Comparison of ENCODE assay signal across 10 cellular contexts in the genomic region with DNA sequence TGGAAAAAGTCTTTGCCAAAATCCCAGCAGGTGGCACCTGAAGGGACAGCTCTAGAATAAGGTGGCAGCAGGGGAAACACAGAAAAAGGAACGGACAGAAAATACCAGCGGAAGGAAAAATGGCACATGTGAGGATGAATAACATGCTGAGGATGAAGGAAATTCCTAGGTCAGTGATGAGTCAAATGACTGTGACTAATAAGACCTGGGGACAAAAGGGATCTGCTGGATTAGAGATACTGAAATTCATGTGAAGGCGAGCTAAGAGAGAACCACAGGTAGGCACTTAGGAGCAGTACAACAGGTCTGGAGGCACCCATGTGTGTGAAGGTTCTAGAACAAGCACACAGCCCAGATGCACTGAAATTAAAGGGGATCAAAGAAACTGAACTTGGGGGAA.
DNase-seq lines count a peak whose midpoint lies in the region; ATAC-seq and TF ChIP-seq lines count a peak whose summit lies in the region.
"Had no signal": no experiment of that assay in that cellular context is flagged by ENCODE, and none has a peak within 500 bp of the region (broad histone marks: within the 10 kb centered on the region; RNA-seq: fewer than 3 reads in every experiment).

No MANE protein-coding gene starts in this region.

- no peaks in the 10 kb centered on the region for H3K27me3 Mint-ChIP-seq in activated T-cell treated with anti-CD3 and anti-CD28 coated beads, Interleukin-2, amount 50 U/mL, for 72 hours (ENCODE audit: low read depth)
- H3K27me3 Mint-ChIP-seq in activated naive CD8-positive, alpha-beta T cell treated with anti-CD3 and anti-CD28 coated beads, Interleukin-2, amount 50 U/mL, for 24 hours = no peaks in the 10 kb centered on the region
- H3K27me3 Mint-ChIP-seq in neural progenitor cell (ENCODE audit: insufficient read depth, low read depth) = no peaks in the 10 kb centered on the region

- H3K4me2 ChIP-seq in neural progenitor cell = no peak overlapping the region
- H3K4me2 ChIP-seq: BLaER1 had no signal

- intact Hi-C loops in upper lobe of right lung (cut with DNase I) = no loop called here

- peaks cover 99% of the 10 kb centered on the region for H3K4me1 Mint-ChIP-seq in activated T-cell treated with anti-CD3 and anti-CD28 coated beads, Interleukin-2, amount 50 U/mL, for 72 hours (ENCODE audit: low read depth)
- peaks cover 96% of the 10 kb centered on the region for H3K4me1 Mint-ChIP-seq in activated naive CD8-positive, alpha-beta T cell treated with anti-CD3 and anti-CD28 coated beads, Interleukin-2, amount 50 U/mL, for 24 hours
- peaks cover 46% of the 10 kb centered on the region for H3K4me1 Mint-ChIP-seq in neural progenitor cell

- peak overlapping the region; percentile 26 for H3K27ac ChIP-seq in upper lobe of right lung
- H3K27ac ChIP-seq in neural progenitor cell = no peak overlapping the region
- H3K27ac ChIP-seq: BLaER1 had no signal

- DNase-seq in activated T-cell treated with anti-CD3 and anti-CD28 coated beads, Interleukin-2, amount 50 U/mL, for 72 hours = no peak
- no peak for DNase-seq in activated T-cell treated with anti-CD3 and anti-CD28 coated beads, Interleukin-2, amount 50 U/mL, for 1 hour
- no peak for DNase-seq in activated naive CD8-positive, alpha-beta T cell treated with anti-CD3 and anti-CD28 coated beads, Interleukin-2, amount 50 U/mL, for 24 hours
- DNase-seq in kidney glomerular epithelial cell (lab: John Stamatoyannopoulos, UW) (peak; percentile 42), upper lobe of right lung (no peak), neural progenitor cell (ENCODE audit: low spot score) (no peak)
- DNase-seq in activated CD4-positive, alpha-beta T cell treated with anti-CD3 and anti-CD28 coated beads, Interleukin-2, amount 50 U/mL, for 48 hours = no peak

- H3K27me3 ChIP-seq in upper lobe of right lung (no peaks in the 10 kb centered on the region), neural progenitor cell (no peaks in the 10 kb centered on the region)
- H3K27me3 ChIP-seq: BLaER1 had no signal

- H3K27ac Mint-ChIP-seq in activated T-cell treated with anti-CD3 and anti-CD28 coated beads, Interleukin-2, amount 50 U/mL, for 72 hours = peak overlapping the region; percentile 84
- H3K27ac Mint-ChIP-seq in activated naive CD8-positive, alpha-beta T cell treated with anti-CD3 and anti-CD28 coated beads, Interleukin-2, amount 50 U/mL, for 24 hours = peak overlapping the region; percentile 95
- H3K27ac Mint-ChIP-seq in neural progenitor cell = no peak overlapping the region

- no peaks in the 10 kb centered on the region for H3K9me3 Mint-ChIP-seq in activated T-cell treated with anti-CD3 and anti-CD28 coated beads, Interleukin-2, amount 50 U/mL, for 72 hours
- H3K9me3 Mint-ChIP-seq in activated naive CD8-positive, alpha-beta T cell treated with anti-CD3 and anti-CD28 coated beads, Interleukin-2, amount 50 U/mL, for 24 hours = no peaks in the 10 kb centered on the region
- peaks cover 3% of the 10 kb centered on the region for H3K9me3 Mint-ChIP-seq in neural progenitor cell

- H3F3A ChIP-seq in neural progenitor cell (ENCODE audit: low read depth) = no peaks in the 10 kb centered on the region

- H3K9me3 ChIP-seq in upper lobe of right lung (no peaks in the 10 kb centered on the region), neural progenitor cell (ENCODE audit: low read depth) (no peaks in the 10 kb centered on the region)
- H3K9me3 ChIP-seq: BLaER1 had no signal

- H3K4me3 ChIP-seq in upper lobe of right lung (no peak overlapping the region), neural progenitor cell (no peak overlapping the region)
- H3K4me3 ChIP-seq: BLaER1, lung had no signal

- peak; percentile 36 to 46 for ATAC-seq in activated T-cell treated with anti-CD3 and anti-CD28 coated beads, Interleukin-2, amount 50 U/mL, for 72 hours (replicated peaks in 1 of 2)
- ATAC-seq in activated naive CD8-positive, alpha-beta T cell treated with anti-CD3 and anti-CD28 coated beads, Interleukin-2, amount 50 U/mL, for 24 hours = peak; percentile 50
- ATAC-seq in upper lobe of right lung (no peak), GM18498 (IDR thresholded peaks at IDR 0.05; ENCODE audit: unreplicated experiment) (no peak)

- no peak overlapping the region for H2AFZ ChIP-seq in neural progenitor cell (replicated peaks)

- peaks cover 34% of the 10 kb centered on the region for H3K4me1 ChIP-seq in upper lobe of right lung
- H3K4me1 ChIP-seq in neural progenitor cell = no peaks in the 10 kb centered on the region
- H3K4me1 ChIP-seq: BLaER1 had no signal

- TF ChIP-seq CTCF in upper lobe of right lung (IDR thresholded peaks at IDR 0.05) (no peak), neural progenitor cell (IDR thresholded peaks at IDR 0.05) (no peak)

- H3K36me3 ChIP-seq in upper lobe of right lung (no peaks in the 10 kb centered on the region), neural progenitor cell (no peaks in the 10 kb centered on the region)

- H3K4me3 Mint-ChIP-seq in activated T-cell treated with anti-CD3 and anti-CD28 coated beads, Interleukin-2, amount 50 U/mL, for 72 hours = peak overlapping the region; percentile 74 to 77
- H3K4me3 Mint-ChIP-seq in activated naive CD8-positive, alpha-beta T cell treated with anti-CD3 and anti-CD28 coated beads, Interleukin-2, amount 50 U/mL, for 24 hours = peak overlapping the region; percentile 72
- no peak overlapping the region for H3K4me3 Mint-ChIP-seq in neural progenitor cell

- no peaks in the 10 kb centered on the region for H3K79me2 ChIP-seq in neural progenitor cell (ENCODE audit: low read depth)

- no peaks in the 10 kb centered on the region for H4K20me1 ChIP-seq in neural progenitor cell (ENCODE audit: low read depth)

- H3K9ac ChIP-seq in neural progenitor cell = no peak overlapping the region
- H3K9ac ChIP-seq: BLaER1 had no signal

- H3K36me3 Mint-ChIP-seq in activated T-cell treated with anti-CD3 and anti-CD28 coated beads, Interleukin-2, amount 50 U/mL, for 72 hours (ENCODE audit: insufficient read depth in 2 of 2) = peaks cover 2 to 11% of the 10 kb centered on the region in 2 donors
- peaks cover 83% of the 10 kb centered on the region for H3K36me3 Mint-ChIP-seq in activated naive CD8-positive, alpha-beta T cell treated with anti-CD3 and anti-CD28 coated beads, Interleukin-2, amount 50 U/mL, for 24 hours (ENCODE audit: low read depth)
- H3K36me3 Mint-ChIP-seq in neural progenitor cell = no peaks in the 10 kb centered on the region

Comparison
In these comparisons a context has a peak if more than half of its experiments do, and no peak if none do; other contexts are left out.
1. ATAC-seq: peak in activated T-cell treated with anti-CD3 and anti-CD28 coated beads, Interleukin-2, amount 50 U/mL, for 72 hours (2 of 2) and activated naive CD8-positive, alpha-beta T cell treated with anti-CD3 and anti-CD28 coated beads, Interleukin-2, amount 50 U/mL, for 24 hours (single experiment); none in upper lobe of right lung (single experiment) and GM18498 (single experiment).